ENCODE assay signal across 14 cellular contexts in the genomic region with DNA sequence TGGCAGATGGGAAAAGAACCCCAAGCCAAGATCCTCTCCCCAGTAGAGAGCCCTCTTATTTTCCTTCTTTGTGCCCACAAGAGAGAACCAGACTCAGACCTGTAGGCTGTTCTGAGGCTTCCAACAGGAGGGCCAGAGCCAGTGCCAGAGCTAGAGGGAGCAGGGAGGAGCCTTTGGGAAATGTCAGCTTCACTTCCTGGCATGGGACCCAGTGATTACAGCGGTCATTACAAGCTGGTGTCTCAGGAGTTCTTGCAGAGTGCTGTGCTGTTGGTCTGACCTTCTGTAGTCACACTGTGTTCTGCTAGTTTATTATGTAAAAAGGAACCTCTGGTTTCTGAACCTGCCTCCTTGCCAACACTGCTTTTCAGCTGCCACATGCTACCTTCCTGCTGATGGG. TPM values are rescaled to one million over a fixed set of nuclear protein-coding genes. Genes with fewer than 3 reads are reported as not detected.
DNase-seq lines count a peak whose midpoint lies in the region; ATAC-seq and TF ChIP-seq lines count a peak whose summit lies in the region.
"Had no signal": no experiment of that assay in that cellular context is flagged by ENCODE, and none has a peak within 500 bp of the region (broad histone marks: within the 10 kb centered on the region; RNA-seq: fewer than 3 reads in every experiment).

No MANE protein-coding gene starts in this region.

- no peak overlapping the region for H2AFZ ChIP-seq in smooth muscle cell (ENCODE audit: low read depth)

- H3K4me1 Mint-ChIP-seq in brain = peaks cover 41% of the 10 kb centered on the region
- H3K4me1 Mint-ChIP-seq in activated T-helper 1 cell treated with anti-CD3 and anti-CD28 coated beads, Interleukin-12 subunit alpha, Interleukin-12 subunit beta, Interleukin-2, Interleukin-4 antibody, amounts not matched to agents 30 ng/mL and 10 ng/mL and 1 ng/mL, durations not matched to agents 14 hours and 24 hours and 36 hours (ENCODE audit: low read depth) = peaks cover 7% of the 10 kb centered on the region

- H3K36me3 ChIP-seq in smooth muscle cell (ENCODE audit: low read depth) = no peaks in the 10 kb centered on the region

- H3K4me1 ChIP-seq in smooth muscle cell (ENCODE audit: low read depth) = peaks cover 16% of the 10 kb centered on the region

- H3K27ac ChIP-seq in smooth muscle cell (ENCODE audit: low read depth) = peak overlapping the region; percentile 45

- intact Hi-C loops in left colon (cut with DNase I, micrococcal nuclease) = no loop called here
- intact Hi-C loops in activated T-helper 1 cell treated with anti-CD3 and anti-CD28 coated beads, Interleukin-12 subunit alpha, Interleukin-12 subunit beta, Interleukin-2, Interleukin-4 antibody, amounts not matched to agents 30 ng/mL and 10 ng/mL and 1 ng/mL, durations not matched to agents 14 hours and 24 hours and 36 hours (cut with micrococcal nuclease) = no loop called here

- H3K27ac Mint-ChIP-seq in brain = peak overlapping the region in 4 of 5 experiments; percentile 2 to 69 (median 31)
- no peak overlapping the region for H3K27ac Mint-ChIP-seq in activated T-helper 1 cell treated with anti-CD3 and anti-CD28 coated beads, Interleukin-12 subunit alpha, Interleukin-12 subunit beta, Interleukin-2, Interleukin-4 antibody, amounts not matched to agents 30 ng/mL and 10 ng/mL and 1 ng/mL, durations not matched to agents 14 hours and 24 hours and 36 hours
- H3K27ac Mint-ChIP-seq: B cell, T-helper 17 cell had no signal

- H3F3A ChIP-seq in smooth muscle cell (ENCODE audit: low read depth) = no peaks in the 10 kb centered on the region

- peaks cover 33% of the 10 kb centered on the region for H3K79me2 ChIP-seq in smooth muscle cell (ENCODE audit: low read depth)

- H4K20me1 ChIP-seq in smooth muscle cell (ENCODE audit: low read depth) = peaks cover 77% of the 10 kb centered on the region

- no peaks in the 10 kb centered on the region for H3K27me3 Mint-ChIP-seq in brain
- H3K27me3 Mint-ChIP-seq in activated T-helper 1 cell treated with anti-CD3 and anti-CD28 coated beads, Interleukin-12 subunit alpha, Interleukin-12 subunit beta, Interleukin-2, Interleukin-4 antibody, amounts not matched to agents 30 ng/mL and 10 ng/mL and 1 ng/mL, durations not matched to agents 14 hours and 24 hours and 36 hours (ENCODE audit: insufficient read depth) = no peaks in the 10 kb centered on the region
- H3K27me3 Mint-ChIP-seq: B cell, T-helper 17 cell had no signal

- WGBS in smooth muscle cell (ENCODE audit: low lambda C conversion rate) = 67% methylated on average over 1 of the region's 1 CpG

- H3K9me3 Mint-ChIP-seq in brain = no peaks in the 10 kb centered on the region
- H3K9me3 Mint-ChIP-seq in activated T-helper 1 cell treated with anti-CD3 and anti-CD28 coated beads, Interleukin-12 subunit alpha, Interleukin-12 subunit beta, Interleukin-2, Interleukin-4 antibody, amounts not matched to agents 30 ng/mL and 10 ng/mL and 1 ng/mL, durations not matched to agents 14 hours and 24 hours and 36 hours = no peaks in the 10 kb centered on the region

- TF ChIP-seq CTCF in brain (conservative IDR thresholded peaks at IDR 0.05) (no peak), smooth muscle cell (IDR thresholded peaks at IDR 0.05; ENCODE audit: borderline replicate concordance, insufficient read depth, poor library complexity, severe bottlenecking) (no peak)

- peaks cover 14% of the 10 kb centered on the region for H3K36me3 Mint-ChIP-seq in brain
- no peaks in the 10 kb centered on the region for H3K36me3 Mint-ChIP-seq in activated T-helper 1 cell treated with anti-CD3 and anti-CD28 coated beads, Interleukin-12 subunit alpha, Interleukin-12 subunit beta, Interleukin-2, Interleukin-4 antibody, amounts not matched to agents 30 ng/mL and 10 ng/mL and 1 ng/mL, durations not matched to agents 14 hours and 24 hours and 36 hours (ENCODE audit: low read depth)

- H3K9ac ChIP-seq in smooth muscle cell (ENCODE audit: low read depth) = no peak overlapping the region

- H3K4me3 Mint-ChIP-seq in brain = no peak overlapping the region
- H3K4me3 Mint-ChIP-seq in activated T-helper 1 cell treated with anti-CD3 and anti-CD28 coated beads, Interleukin-12 subunit alpha, Interleukin-12 subunit beta, Interleukin-2, Interleukin-4 antibody, amounts not matched to agents 30 ng/mL and 10 ng/mL and 1 ng/mL, durations not matched to agents 14 hours and 24 hours and 36 hours = no peak overlapping the region
- H3K4me3 Mint-ChIP-seq: B cell, T-helper 17 cell had no signal

- H3K27me3 ChIP-seq in smooth muscle cell (ENCODE audit: low read depth) = no peaks in the 10 kb centered on the region
- H3K27me3 ChIP-seq: spleen had no signal

- no peak overlapping the region for H3K4me2 ChIP-seq in smooth muscle cell

- no peak overlapping the region for H3K4me3 ChIP-seq in smooth muscle cell
- H3K4me3 ChIP-seq: spleen had no signal

- H3K9me3 ChIP-seq in smooth muscle cell (replicated peaks; ENCODE audit: low read depth) = no peaks in the 10 kb centered on the region
- H3K9me3 ChIP-seq: spleen had no signal

- ATAC-seq in left colon (peak; percentile 58), HG03520 (IDR thresholded peaks at IDR 0.05; ENCODE audit: unreplicated experiment) (no peak)
- ATAC-seq: T-helper 17 cell had no signal

- DNase-seq in EL (peak; percentile 36), left colon (peak in 1 of 2 donors; percentile 31), smooth muscle cell (lab: John Stamatoyannopoulos, UW; ENCODE audit: unreplicated experiment) (no peak), RKO (ENCODE audit: low spot score) (no peak), kidney glomerular epithelial cell (lab: John Stamatoyannopoulos, UW) (no peak)
- no peak for DNase-seq in activated T-helper 1 cell treated with anti-CD3 and anti-CD28 coated beads, Interleukin-12 subunit alpha, Interleukin-12 subunit beta, Interleukin-2, Interleukin-4 antibody, amounts not matched to agents 30 ng/mL and 10 ng/mL and 1 ng/mL, durations not matched to agents 14 hours and 24 hours and 36 hours (ENCODE audit: low spot score)
- DNase-seq: activated CD4-positive, alpha-beta T cell treated with anti-CD3 and anti-CD28 coated beads for 48 hours; DMS53; NCI-H2227 treated with DMSO at 0.1 percent for 48 hours; T-helper 17 cell had no signal

RNA-seq across cellular contexts. Expression of gene STK35, which starts 38.9 kb away (rescaled TPM):
- 11.4 TPM for polyA plus RNA-seq in brain (ENCODE audit: insufficient read depth, low read depth, low replicate concordance)
- total RNA-seq in left colon = 10 to 100 TPM; 21.9 to 23.8 TPM
- total RNA-seq in smooth muscle cell = 14.6 and 15.6 TPM in 2 replicates
- 9.6 and 11.3 TPM in 2 replicates for polyA plus RNA-seq in smooth muscle cell
- total RNA-seq in activated T-helper 1 cell treated with anti-CD3 and anti-CD28 coated beads, Interleukin-12 subunit alpha, Interleukin-12 subunit beta, Interleukin-2, Interleukin-4 antibody, amounts not matched to agents 30 ng/mL and 10 ng/mL and 1 ng/mL, durations not matched to agents 14 hours and 24 hours and 36 hours = 20.7 and 21.3 TPM in 2 replicates
